ENCODE assay signal across 6 cellular contexts in genomic region chr1:213019450-213019849, GRCh38.
"Had no signal": no experiment of that assay in that cellular context is flagged by ENCODE, and none has a peak within 500 bp of the region (broad histone marks: within the 10 kb centered on the region; RNA-seq: fewer than 3 reads in every experiment).

No MANE protein-coding gene starts in this region.

- FAIRE-seq: HTR-8/SVneo had no signal

- H3K27me3 Mint-ChIP-seq: IgD-negative memory B cell had no signal

- H3K27ac ChIP-seq: HL-60 had no signal

- H3K4me3 Mint-ChIP-seq: IgD-negative memory B cell had no signal

- DNase-seq: IMR-90, KBM-7, KG1 had no signal

- H3K36me3 Mint-ChIP-seq: IgD-negative memory B cell had no signal
